ENCODE assay signal across 12 cellular contexts in genomic region chr1:91651671-91652071, GRCh38.
A peak's percentile ranks its signal among the peaks of the same experiment; 100 is the strongest.
DNase-seq lines count a peak whose midpoint lies in the region; ATAC-seq and TF ChIP-seq lines count a peak whose summit lies in the region.
"Had no signal": no experiment of that assay in that cellular context is flagged by ENCODE, and none has a peak within 500 bp of the region (broad histone marks: within the 10 kb centered on the region; RNA-seq: fewer than 3 reads in every experiment).

No MANE protein-coding gene starts in this region.

- H3K27ac Mint-ChIP-seq in nephron (peak overlapping the region; percentile 92 to 97 (median 92)), progenitor cell of endocrine pancreas (no peak overlapping the region)
- H3K27ac Mint-ChIP-seq: activated naive CD8-positive, alpha-beta T cell treated with anti-CD3 and anti-CD28 coated beads, Interleukin-2, amount 50 U/mL, for 24 hours had no signal

- H3K9me3 ChIP-seq in fibroblast of lung (ENCODE audit: control insufficient read depth, insufficient read depth, low read depth, low read length) (no peaks in the 10 kb centered on the region), HAP-1 (no peaks in the 10 kb centered on the region)

- H4K20me1 ChIP-seq in fibroblast of lung (ENCODE audit: control insufficient read depth, extremely low read depth, insufficient read depth, low read length) = no peaks in the 10 kb centered on the region

- no peaks in the 10 kb centered on the region for H3K36me3 ChIP-seq in fibroblast of lung (ENCODE audit: control insufficient read depth, insufficient read depth, low read length)
- H3K36me3 ChIP-seq in HAP-1 (replicated peaks) = no peaks in the 10 kb centered on the region

- H3K27ac ChIP-seq in fibroblast of lung (ENCODE audit: insufficient read depth, low read length) = peak overlapping the region; percentile 79
- H3K27ac ChIP-seq: HL-60 had no signal

- H3K27me3 ChIP-seq in fibroblast of lung (ENCODE audit: control insufficient read depth, insufficient read depth, low read length) (no peaks in the 10 kb centered on the region), HAP-1 (ENCODE audit: low read depth) (no peaks in the 10 kb centered on the region)

- peak overlapping the region in 2 of 3 experiments; percentile 8 to 18 for H3K4me3 Mint-ChIP-seq in nephron
- H3K4me3 Mint-ChIP-seq in progenitor cell of endocrine pancreas (ENCODE audit: low read depth) = no peak overlapping the region
- H3K4me3 Mint-ChIP-seq: activated naive CD8-positive, alpha-beta T cell treated with anti-CD3 and anti-CD28 coated beads, Interleukin-2, amount 50 U/mL, for 24 hours had no signal

- no peaks in the 10 kb centered on the region for H3K36me3 Mint-ChIP-seq in nephron (ENCODE audit: low read depth)
- H3K36me3 Mint-ChIP-seq in progenitor cell of endocrine pancreas (ENCODE audit: insufficient read depth) = no peaks in the 10 kb centered on the region

- H3K27me3 Mint-ChIP-seq in nephron (ENCODE audit: low read depth) = no peaks in the 10 kb centered on the region
- no peaks in the 10 kb centered on the region for H3K27me3 Mint-ChIP-seq in progenitor cell of endocrine pancreas

- H3K4me3 ChIP-seq in fibroblast of lung (replicated peaks in 1 of 4; ENCODE audit: control extremely low read depth in 1 of 4, insufficient read depth in 1 of 4, low read depth in 3 of 4, low read length in 4 of 4) = no peak overlapping the region
- H3K4me3 ChIP-seq in HAP-1 = no peak overlapping the region

- H3K9me3 Mint-ChIP-seq in nephron (peaks cover 10% of the 10 kb centered on the region), progenitor cell of endocrine pancreas (ENCODE audit: low read depth) (no peaks in the 10 kb centered on the region)
- H3K9me3 Mint-ChIP-seq: activated naive CD8-positive, alpha-beta T cell treated with anti-CD3 and anti-CD28 coated beads, Interleukin-2, amount 50 U/mL, for 24 hours had no signal

- no peak overlapping the region for H2AFZ ChIP-seq in fibroblast of lung (ENCODE audit: low read length)

- H3K4me1 Mint-ChIP-seq in nephron (peaks cover 29% of the 10 kb centered on the region), progenitor cell of endocrine pancreas (ENCODE audit: low read depth) (no peaks in the 10 kb centered on the region)

- H3K9ac ChIP-seq in fibroblast of lung (ENCODE audit: insufficient read depth, low read length) = no peak overlapping the region

- in situ Hi-C loops in HAP-1 (cut with MboI; ENCODE audit: low sequenced_read_pairs) = no loop called here

- H3K4me1 ChIP-seq in fibroblast of lung (ENCODE audit: control insufficient read depth, extremely low read depth, insufficient read depth, low read length) (peaks cover 12% of the 10 kb centered on the region), HAP-1 (no peaks in the 10 kb centered on the region)

- intact Hi-C loops in Right ventricle myocardium inferior (cut with DNase I) = no loop called here
- intact Hi-C loops in cardiac septum (cut with DNase I) = loop anchor here (2.0 to 5.0 kb wide), 2 partner anchors 51 to 99 kb away; no protein-coding TSS in a partner anchor

- ATAC-seq in Right ventricle myocardium inferior = peak; percentile 56
- ATAC-seq: activated naive CD8-positive, alpha-beta T cell treated with anti-CD3 and anti-CD28 coated beads, Interleukin-2, amount 50 U/mL, for 24 hours had no signal

- DNase-seq in Right ventricle myocardium inferior (ENCODE audit: missing footprints) (no peak), cardiac septum (ENCODE audit: low spot score) (no peak), fibroblast of lung (ENCODE audit: low read depth in 2 of 2) (peak; percentile 52 to 96), progenitor cell of endocrine pancreas (ENCODE audit: low spot score, unreplicated experiment) (no peak), HAP-1 (ENCODE audit: low spot score in 2 of 2) (no peak)
- no peak for DNase-seq in activated CD8-positive, alpha-beta memory T cell treated with anti-CD3 and anti-CD28 coated beads, Interleukin-2, amount 50 U/mL, for 48 hours
- DNase-seq in stimulated activated CD4-positive, alpha-beta T cell treated with anti-CD3 and anti-CD28 coated beads, Interleukin-4, amount 100 ng/mL, for 24 hours = no peak
- DNase-seq: ACHN; activated naive CD8-positive, alpha-beta T cell treated with anti-CD3 and anti-CD28 coated beads, Interleukin-2, amount 50 U/mL, for 24 hours; stimulated activated CD4-positive, alpha-beta T cell treated with anti-CD3 and anti-CD28 coated beads, Interleukin-1b, Interleukin-23, amount 100 ng/mL, for 48 hours had no signal

- no peak for TF ChIP-seq CTCF in fibroblast of lung (conservative IDR thresholded peaks at IDR 0.05 in 1 of 2, IDR thresholded peaks at IDR 0.05 in 1 of 2; ENCODE audit: low read depth in 1 of 2, low read length in 2 of 2)
- no peak for TF ChIP-seq CTCF in nephron (IDR thresholded peaks at IDR 0.05; ENCODE audit: unreplicated experiment in 3 of 3)
- no peak for TF ChIP-seq CTCF in progenitor cell of endocrine pancreas (IDR thresholded peaks at IDR 0.05; ENCODE audit: unreplicated experiment)

- H3K79me2 ChIP-seq in fibroblast of lung (ENCODE audit: control insufficient read depth, insufficient read depth, low read length) = no peaks in the 10 kb centered on the region

- H3K4me2 ChIP-seq in fibroblast of lung (ENCODE audit: extremely low read depth, insufficient read depth, low read length) = no peak overlapping the region

Comparison
In these comparisons a context has a peak if more than half of its experiments do, and no peak if none do; other contexts are left out.
1. DNase-seq: peak in fibroblast of lung (2 of 2); none in Right ventricle myocardium inferior (single experiment), cardiac septum (single experiment), activated CD8-positive, alpha-beta memory T cell treated with anti-CD3 and anti-CD28 coated beads, Interleukin-2, amount 50 U/mL, for 48 hours (single experiment), progenitor cell of endocrine pancreas (single experiment), stimulated activated CD4-positive, alpha-beta T cell treated with anti-CD3 and anti-CD28 coated beads, Interleukin-4, amount 100 ng/mL, for 24 hours (single experiment) and HAP-1 (0 of 2).